ENCODE assay signal across 8 cellular contexts in genomic region chr11:87037450-87038234, GRCh38. TPM values are rescaled to one million over a fixed set of nuclear protein-coding genes. Genes with fewer than 3 reads are reported as not detected.
A peak's percentile ranks its signal among the peaks of the same experiment; 100 is the strongest.
DNase-seq lines count a peak whose midpoint lies in the region; ATAC-seq and TF ChIP-seq lines count a peak whose summit lies in the region.

Gene TMEM135, plus strand, starts transcription at chr11:87037934. Its CDS starts 112 bp downstream, at chr11:87038046.

- peaks cover 7% of the 10 kb centered on the region for H3K36me3 Mint-ChIP-seq in IgD-negative memory B cell

- peak; percentile 99 for ATAC-seq in GM21576 (IDR thresholded peaks at IDR 0.05; ENCODE audit: unreplicated experiment)

- peak within 1 kb of the TSS; percentile 93 to 98 (median 95) for H3K4me3 Mint-ChIP-seq in IgD-negative memory B cell

- H3K4me3 ChIP-seq in epithelial cell of esophagus (ENCODE audit: low read length): peak within 1 kb of the TSS; percentile 76
- H3K4me3 ChIP-seq in mononuclear cell (ENCODE audit: low read length): peak within 1 kb of the TSS; percentile 77

- H3K9me3 ChIP-seq in mononuclear cell (ENCODE audit: low read depth, low read length): no peaks in the 10 kb centered on the region

- peaks cover 1% of the 10 kb centered on the region for H3K27me3 Mint-ChIP-seq in IgD-negative memory B cell

- DNase-seq in DMS153 (lab: John Stamatoyannopoulos, UW): peak; percentile 86
- peak; percentile 100 for DNase-seq in OCI-M1 (lab: John Stamatoyannopoulos, UW)
- peak; percentile 92 for DNase-seq in activated T-cell treated with anti-CD3 and anti-CD28 coated beads for 24 hours (ENCODE audit: low read depth)
- peak; percentile 93 for DNase-seq in epithelial cell of esophagus (ENCODE audit: low read depth)
- peak; percentile 91 to 93 for DNase-seq in stimulated activated CD8-positive, alpha-beta memory T cell treated with anti-CD3 and anti-CD28 coated beads, Interleukin-2, amount 100 ng/mL, for 48 hours (ENCODE audit: low read depth in 2 of 2)

- no peaks in the 10 kb centered on the region for H3K27me3 ChIP-seq in mononuclear cell (ENCODE audit: insufficient read depth, low read length)

- H3K4me1 ChIP-seq in mononuclear cell (ENCODE audit: insufficient read depth, low read length): peaks cover 22% of the 10 kb centered on the region

- no peak for TF ChIP-seq CTCF in epithelial cell of esophagus (IDR thresholded peaks at IDR 0.05; ENCODE audit: insufficient read depth, low read depth, low read length, missing control alignments)

- H3K4me1 Mint-ChIP-seq in IgD-negative memory B cell: peaks cover 29 to 40% (median 31%) of the 10 kb centered on the region in 3 donors

- H3K9me3 Mint-ChIP-seq in IgD-negative memory B cell: no peaks in the 10 kb centered on the region

- H3K27ac Mint-ChIP-seq in IgD-negative memory B cell: peak within 1 kb of the TSS; percentile 80 to 96 (median 86)

RNA-seq across cellular contexts. Expression of gene TMEM135, which starts in this region (rescaled TPM):
- polyA plus RNA-seq in IgD-negative memory B cell: 8.9 TPM
- 10.6 TPM for total RNA-seq in mononuclear cell

Comparison
In these comparisons a context has a peak if more than half of its experiments do, and no peak if none do; other contexts are left out.
1. Peak in every context shown above with its lines: DNase-seq, ATAC-seq and H3K4me3 ChIP-seq.